Comparison of ENCODE assay signal across 1 cellular context in the genomic region with DNA sequence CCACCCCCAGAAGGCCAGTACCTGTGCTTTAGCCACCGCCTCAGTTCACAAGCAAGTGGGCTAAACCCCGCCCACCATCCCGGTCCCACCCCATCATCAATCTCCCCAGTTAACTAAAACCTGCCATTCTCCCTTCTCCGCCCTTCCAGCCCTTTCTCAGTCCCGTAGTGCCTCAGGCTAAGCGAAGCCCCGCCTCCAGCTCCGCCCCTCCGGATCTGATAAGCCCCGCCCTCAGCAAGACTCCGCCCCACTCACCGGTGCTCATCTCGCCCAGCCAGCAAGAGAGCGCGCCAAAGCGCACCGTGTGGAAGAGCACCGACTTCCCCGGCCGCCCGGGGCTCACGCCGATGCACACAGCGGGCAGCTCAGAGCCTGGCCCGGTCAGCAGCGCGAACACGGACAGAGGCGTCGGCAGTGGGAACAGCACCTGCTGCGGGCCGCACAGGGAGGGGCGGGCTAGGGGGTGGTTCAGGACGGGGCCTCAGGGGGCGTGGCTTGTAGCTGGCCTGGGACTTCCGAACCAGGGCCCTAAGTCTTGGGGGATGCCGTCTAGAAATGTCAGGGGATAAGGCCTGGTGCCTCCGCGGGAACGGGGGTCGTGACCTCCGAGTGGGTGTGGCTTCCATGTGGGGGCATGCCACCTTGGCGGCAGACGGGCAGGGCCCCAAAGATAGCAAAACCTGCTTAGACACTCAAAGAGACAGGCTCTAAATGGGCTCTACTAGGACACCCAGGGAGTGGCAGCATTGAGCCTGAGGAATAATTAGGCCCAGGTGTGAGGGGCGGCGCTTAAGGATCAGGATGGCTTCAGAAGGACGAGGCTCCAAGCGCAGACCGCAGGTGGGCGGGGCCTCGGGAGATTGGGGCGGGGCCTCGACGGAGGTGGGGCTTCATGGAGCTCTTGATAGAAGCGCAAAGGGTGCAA.
TF ChIP-seq lines count a peak whose summit lies in the region.

No MANE protein-coding gene starts in this region.

TF ChIP-seq in K562, 482 proteins besides CTCF, POLR2A, EP300 and RAD21 (continued from another document and continues in another):
- TF ChIP-seq, protein P1, sequence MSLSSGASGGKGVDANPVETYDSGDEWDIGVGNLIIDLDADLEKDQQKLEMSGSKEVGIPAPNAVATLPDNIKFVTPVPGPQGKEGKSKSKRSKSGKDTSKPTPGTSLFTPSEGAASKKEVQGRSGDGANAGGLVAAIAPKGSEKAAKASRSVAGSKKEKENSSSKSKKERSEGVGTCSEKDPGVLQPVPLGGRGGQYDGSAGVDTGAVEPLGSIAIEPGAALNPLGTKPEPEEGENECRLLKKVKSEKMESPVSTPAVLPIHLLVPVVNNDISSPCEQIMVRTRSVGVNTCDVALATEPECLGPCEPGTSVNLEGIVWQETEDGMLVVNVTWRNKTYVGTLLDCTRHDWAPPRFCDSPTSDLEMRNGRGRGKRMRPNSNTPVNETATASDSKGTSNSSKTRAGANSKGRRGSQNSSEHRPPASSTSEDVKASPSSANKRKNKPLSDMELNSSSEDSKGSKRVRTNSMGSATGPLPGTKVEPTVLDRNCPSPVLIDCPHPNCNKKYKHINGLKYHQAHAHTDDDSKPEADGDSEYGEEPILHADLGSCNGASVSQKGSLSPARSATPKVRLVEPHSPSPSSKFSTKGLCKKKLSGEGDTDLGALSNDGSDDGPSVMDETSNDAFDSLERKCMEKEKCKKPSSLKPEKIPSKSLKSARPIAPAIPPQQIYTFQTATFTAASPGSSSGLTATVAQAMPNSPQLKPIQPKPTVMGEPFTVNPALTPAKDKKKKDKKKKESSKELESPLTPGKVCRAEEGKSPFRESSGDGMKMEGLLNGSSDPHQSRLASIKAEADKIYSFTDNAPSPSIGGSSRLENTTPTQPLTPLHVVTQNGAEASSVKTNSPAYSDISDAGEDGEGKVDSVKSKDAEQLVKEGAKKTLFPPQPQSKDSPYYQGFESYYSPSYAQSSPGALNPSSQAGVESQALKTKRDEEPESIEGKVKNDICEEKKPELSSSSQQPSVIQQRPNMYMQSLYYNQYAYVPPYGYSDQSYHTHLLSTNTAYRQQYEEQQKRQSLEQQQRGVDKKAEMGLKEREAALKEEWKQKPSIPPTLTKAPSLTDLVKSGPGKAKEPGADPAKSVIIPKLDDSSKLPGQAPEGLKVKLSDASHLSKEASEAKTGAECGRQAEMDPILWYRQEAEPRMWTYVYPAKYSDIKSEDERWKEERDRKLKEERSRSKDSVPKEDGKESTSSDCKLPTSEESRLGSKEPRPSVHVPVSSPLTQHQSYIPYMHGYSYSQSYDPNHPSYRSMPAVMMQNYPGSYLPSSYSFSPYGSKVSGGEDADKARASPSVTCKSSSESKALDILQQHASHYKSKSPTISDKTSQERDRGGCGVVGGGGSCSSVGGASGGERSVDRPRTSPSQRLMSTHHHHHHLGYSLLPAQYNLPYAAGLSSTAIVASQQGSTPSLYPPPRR (CRISPR knock-in tag; IDR thresholded peaks at IDR 0.05; ENCODE audit: borderline replicate concordance), result no peak
- TF ChIP-seq MECOM (CRISPR knock-in tag; IDR thresholded peaks at IDR 0.05) (no peak), GTF2A2 (tag; IDR thresholded peaks at IDR 0.05) (no peak), CBFB (CRISPR knock-in tag; IDR thresholded peaks at IDR 0.05) (0 out of 2 replicates have a peak, but pooled peaks have one; percentile 53), ETV6 (IDR thresholded peaks at IDR 0.05; ENCODE audit: borderline replicate concordance in 1 of 2, low read depth in 2 of 2, low read length in 1 of 2) (no peak), ETV6 (CRISPR knock-in tag; IDR thresholded peaks at IDR 0.05; ENCODE audit: borderline replicate concordance) (no peak), CBX3 (IDR thresholded peaks at IDR 0.05; ENCODE audit: borderline replicate concordance in 1 of 2, low read length in 2 of 2) (no peak), ELF1 (tag; IDR thresholded peaks at IDR 0.05) (no peak), ZNF561 (CRISPR knock-in tag; conservative IDR thresholded peaks at IDR 0.05) (no peak), ZNF124 (CRISPR knock-in tag; IDR thresholded peaks at IDR 0.05) (no peak), RCOR1 (IDR thresholded peaks at IDR 0.05; ENCODE audit: borderline replicate concordance in 1 of 2, low read depth in 2 of 2, low read length in 2 of 2) (no peak), FOXP1 (CRISPR knock-in tag; IDR thresholded peaks at IDR 0.05) (0 out of 2 replicates have a peak, but pooled peaks have one; percentile 30), ZNF586 (CRISPR knock-in tag; conservative IDR thresholded peaks at IDR 0.05) (no peak), ETV5 (CRISPR knock-in tag; IDR thresholded peaks at IDR 0.05; ENCODE audit: low read depth) (0 out of 2 replicates have a peak, but pooled peaks have one; percentile 41), ZNF212 (CRISPR knock-in tag; IDR thresholded peaks at IDR 0.05) (no peak)
- TF ChIP-seq, protein P2, sequence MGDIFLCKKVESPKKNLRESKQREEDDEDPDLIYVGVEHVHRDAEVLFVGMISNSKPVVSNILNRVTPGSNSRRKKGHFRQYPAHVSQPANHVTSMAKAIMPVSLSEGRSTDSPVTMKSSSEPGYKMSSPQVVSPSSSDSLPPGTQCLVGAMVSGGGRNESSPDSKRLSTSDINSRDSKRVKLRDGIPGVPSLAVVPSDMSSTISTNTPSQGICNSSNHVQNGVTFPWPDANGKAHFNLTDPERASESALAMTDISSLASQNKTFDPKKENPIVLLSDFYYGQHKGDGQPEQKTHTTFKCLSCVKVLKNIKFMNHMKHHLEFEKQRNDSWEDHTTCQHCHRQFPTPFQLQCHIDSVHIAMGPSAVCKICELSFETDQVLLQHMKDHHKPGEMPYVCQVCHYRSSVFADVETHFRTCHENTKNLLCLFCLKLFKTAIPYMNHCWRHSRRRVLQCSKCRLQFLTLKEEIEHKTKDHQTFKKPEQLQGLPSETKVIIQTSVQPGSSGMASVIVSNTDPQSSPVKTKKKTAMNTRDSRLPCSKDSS (IDR thresholded peaks at IDR 0.05; ENCODE audit: low read depth, partially characterized antibody), result no peak
- TF ChIP-seq, protein P3, sequence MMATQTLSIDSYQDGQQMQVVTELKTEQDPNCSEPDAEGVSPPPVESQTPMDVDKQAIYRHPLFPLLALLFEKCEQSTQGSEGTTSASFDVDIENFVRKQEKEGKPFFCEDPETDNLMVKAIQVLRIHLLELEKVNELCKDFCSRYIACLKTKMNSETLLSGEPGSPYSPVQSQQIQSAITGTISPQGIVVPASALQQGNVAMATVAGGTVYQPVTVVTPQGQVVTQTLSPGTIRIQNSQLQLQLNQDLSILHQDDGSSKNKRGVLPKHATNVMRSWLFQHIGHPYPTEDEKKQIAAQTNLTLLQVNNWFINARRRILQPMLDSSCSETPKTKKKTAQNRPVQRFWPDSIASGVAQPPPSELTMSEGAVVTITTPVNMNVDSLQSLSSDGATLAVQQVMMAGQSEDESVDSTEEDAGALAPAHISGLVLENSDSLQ (IDR thresholded peaks at IDR 0.05), result peak; percentile 94
- TF ChIP-seq, protein P4, sequence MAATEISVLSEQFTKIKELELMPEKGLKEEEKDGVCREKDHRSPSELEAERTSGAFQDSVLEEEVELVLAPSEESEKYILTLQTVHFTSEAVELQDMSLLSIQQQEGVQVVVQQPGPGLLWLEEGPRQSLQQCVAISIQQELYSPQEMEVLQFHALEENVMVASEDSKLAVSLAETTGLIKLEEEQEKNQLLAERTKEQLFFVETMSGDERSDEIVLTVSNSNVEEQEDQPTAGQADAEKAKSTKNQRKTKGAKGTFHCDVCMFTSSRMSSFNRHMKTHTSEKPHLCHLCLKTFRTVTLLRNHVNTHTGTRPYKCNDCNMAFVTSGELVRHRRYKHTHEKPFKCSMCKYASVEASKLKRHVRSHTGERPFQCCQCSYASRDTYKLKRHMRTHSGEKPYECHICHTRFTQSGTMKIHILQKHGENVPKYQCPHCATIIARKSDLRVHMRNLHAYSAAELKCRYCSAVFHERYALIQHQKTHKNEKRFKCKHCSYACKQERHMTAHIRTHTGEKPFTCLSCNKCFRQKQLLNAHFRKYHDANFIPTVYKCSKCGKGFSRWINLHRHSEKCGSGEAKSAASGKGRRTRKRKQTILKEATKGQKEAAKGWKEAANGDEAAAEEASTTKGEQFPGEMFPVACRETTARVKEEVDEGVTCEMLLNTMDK (IDR thresholded peaks at IDR 0.05; ENCODE audit: borderline replicate concordance, insufficient read depth, low read depth, low read length, poor library complexity, severe bottlenecking), result no peak
- TF ChIP-seq, protein P5, sequence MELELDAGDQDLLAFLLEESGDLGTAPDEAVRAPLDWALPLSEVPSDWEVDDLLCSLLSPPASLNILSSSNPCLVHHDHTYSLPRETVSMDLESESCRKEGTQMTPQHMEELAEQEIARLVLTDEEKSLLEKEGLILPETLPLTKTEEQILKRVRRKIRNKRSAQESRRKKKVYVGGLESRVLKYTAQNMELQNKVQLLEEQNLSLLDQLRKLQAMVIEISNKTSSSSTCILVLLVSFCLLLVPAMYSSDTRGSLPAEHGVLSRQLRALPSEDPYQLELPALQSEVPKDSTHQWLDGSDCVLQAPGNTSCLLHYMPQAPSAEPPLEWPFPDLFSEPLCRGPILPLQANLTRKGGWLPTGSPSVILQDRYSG (tag; conservative IDR thresholded peaks at IDR 0.05; ENCODE audit: low read depth), result no peak
- TF ChIP-seq, protein P6, sequence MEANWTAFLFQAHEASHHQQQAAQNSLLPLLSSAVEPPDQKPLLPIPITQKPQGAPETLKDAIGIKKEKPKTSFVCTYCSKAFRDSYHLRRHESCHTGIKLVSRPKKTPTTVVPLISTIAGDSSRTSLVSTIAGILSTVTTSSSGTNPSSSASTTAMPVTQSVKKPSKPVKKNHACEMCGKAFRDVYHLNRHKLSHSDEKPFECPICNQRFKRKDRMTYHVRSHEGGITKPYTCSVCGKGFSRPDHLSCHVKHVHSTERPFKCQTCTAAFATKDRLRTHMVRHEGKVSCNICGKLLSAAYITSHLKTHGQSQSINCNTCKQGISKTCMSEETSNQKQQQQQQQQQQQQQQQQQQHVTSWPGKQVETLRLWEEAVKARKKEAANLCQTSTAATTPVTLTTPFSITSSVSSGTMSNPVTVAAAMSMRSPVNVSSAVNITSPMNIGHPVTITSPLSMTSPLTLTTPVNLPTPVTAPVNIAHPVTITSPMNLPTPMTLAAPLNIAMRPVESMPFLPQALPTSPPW (CRISPR knock-in tag; IDR thresholded peaks at IDR 0.05), result peak; percentile 83
- TF ChIP-seq, protein P7, sequence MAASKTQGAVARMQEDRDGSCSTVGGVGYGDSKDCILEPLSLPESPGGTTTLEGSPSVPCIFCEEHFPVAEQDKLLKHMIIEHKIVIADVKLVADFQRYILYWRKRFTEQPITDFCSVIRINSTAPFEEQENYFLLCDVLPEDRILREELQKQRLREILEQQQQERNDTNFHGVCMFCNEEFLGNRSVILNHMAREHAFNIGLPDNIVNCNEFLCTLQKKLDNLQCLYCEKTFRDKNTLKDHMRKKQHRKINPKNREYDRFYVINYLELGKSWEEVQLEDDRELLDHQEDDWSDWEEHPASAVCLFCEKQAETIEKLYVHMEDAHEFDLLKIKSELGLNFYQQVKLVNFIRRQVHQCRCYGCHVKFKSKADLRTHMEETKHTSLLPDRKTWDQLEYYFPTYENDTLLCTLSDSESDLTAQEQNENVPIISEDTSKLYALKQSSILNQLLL (CRISPR knock-in tag; IDR thresholded peaks at IDR 0.05; ENCODE audit: borderline replicate concordance), result no peak
- TF ChIP-seq, protein P8, sequence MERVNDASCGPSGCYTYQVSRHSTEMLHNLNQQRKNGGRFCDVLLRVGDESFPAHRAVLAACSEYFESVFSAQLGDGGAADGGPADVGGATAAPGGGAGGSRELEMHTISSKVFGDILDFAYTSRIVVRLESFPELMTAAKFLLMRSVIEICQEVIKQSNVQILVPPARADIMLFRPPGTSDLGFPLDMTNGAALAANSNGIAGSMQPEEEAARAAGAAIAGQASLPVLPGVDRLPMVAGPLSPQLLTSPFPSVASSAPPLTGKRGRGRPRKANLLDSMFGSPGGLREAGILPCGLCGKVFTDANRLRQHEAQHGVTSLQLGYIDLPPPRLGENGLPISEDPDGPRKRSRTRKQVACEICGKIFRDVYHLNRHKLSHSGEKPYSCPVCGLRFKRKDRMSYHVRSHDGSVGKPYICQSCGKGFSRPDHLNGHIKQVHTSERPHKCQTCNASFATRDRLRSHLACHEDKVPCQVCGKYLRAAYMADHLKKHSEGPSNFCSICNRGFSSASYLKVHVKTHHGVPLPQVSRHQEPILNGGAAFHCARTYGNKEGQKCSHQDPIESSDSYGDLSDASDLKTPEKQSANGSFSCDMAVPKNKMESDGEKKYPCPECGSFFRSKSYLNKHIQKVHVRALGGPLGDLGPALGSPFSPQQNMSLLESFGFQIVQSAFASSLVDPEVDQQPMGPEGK (CRISPR knock-in tag; IDR thresholded peaks at IDR 0.05; ENCODE audit: borderline replicate concordance), result no peak
- TF ChIP-seq, protein P9, sequence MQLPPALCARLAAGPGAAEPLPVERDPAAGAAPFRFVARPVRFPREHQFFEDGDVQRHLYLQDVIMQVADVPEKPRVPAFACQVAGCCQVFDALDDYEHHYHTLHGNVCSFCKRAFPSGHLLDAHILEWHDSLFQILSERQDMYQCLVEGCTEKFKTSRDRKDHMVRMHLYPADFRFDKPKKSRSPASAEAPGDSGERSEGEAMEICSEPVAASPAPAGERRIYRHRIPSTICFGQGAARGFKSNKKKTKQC (CRISPR knock-in tag; IDR thresholded peaks at IDR 0.05), result peak; percentile 79
